13 cellular contexts compared by ENCODE assay signal in the genomic region with DNA sequence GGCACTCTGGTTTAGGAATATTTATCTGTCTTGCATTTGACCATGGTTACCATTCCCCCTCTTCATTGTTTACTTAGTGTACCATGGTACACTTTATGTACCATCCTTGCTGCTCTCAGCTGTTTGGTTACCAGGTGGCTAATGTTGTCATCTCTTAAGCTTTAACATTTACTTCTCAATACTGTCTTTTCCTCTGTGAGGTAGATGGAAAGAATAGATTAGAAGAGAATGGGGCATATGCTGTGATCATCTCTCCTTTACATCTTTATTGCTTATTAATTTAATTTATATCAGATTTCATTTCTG.
A peak's percentile ranks its signal among the peaks of the same experiment; 100 is the strongest.
DNase-seq lines count a peak whose midpoint lies in the region; ATAC-seq and TF ChIP-seq lines count a peak whose summit lies in the region.
"Had no signal": no experiment of that assay in that cellular context is flagged by ENCODE, and none has a peak within 500 bp of the region (broad histone marks: within the 10 kb centered on the region; RNA-seq: fewer than 3 reads in every experiment).

No MANE protein-coding gene starts in this region.

- H3K4me1 Mint-ChIP-seq in activated naive CD4-positive, alpha-beta T cell treated with anti-CD3 and anti-CD28 coated beads, Interleukin-2, amount 10 ng/mL, durations not matched to agents 7 days and 5 days = peaks cover 65% of the 10 kb centered on the region
- peaks cover 68 to 83% (median 68%) of the 10 kb centered on the region in 3 donors for H3K4me1 Mint-ChIP-seq in T-cell

- TF ChIP-seq CTCF in esophagus squamous epithelium (IDR thresholded peaks at IDR 0.05) = no peak

- H3K9ac ChIP-seq in subcutaneous abdominal adipose tissue (ENCODE audit: low read length in 5 of 5) = no peak overlapping the region

- H3K4me3 Mint-ChIP-seq in activated naive CD4-positive, alpha-beta T cell treated with anti-CD3 and anti-CD28 coated beads, Interleukin-2, amount 10 ng/mL, durations not matched to agents 7 days and 5 days = peak overlapping the region; percentile 40
- H3K4me3 Mint-ChIP-seq in T-cell = peak overlapping the region in 1 of 3 donors; percentile 62

- no peak for DNase-seq in activated naive CD4-positive, alpha-beta T cell treated with anti-CD3 and anti-CD28 coated beads, Interleukin-2, amount 10 ng/mL, durations not matched to agents 7 days and 5 days
- no peak for DNase-seq in activated naive CD4-positive, alpha-beta T cell treated with anti-CD3 and anti-CD28 coated beads, Interleukin-2, amount 50 U/mL, for 16 hours
- no peak for DNase-seq in T-cell
- no peak for DNase-seq in esophagus squamous epithelium (lab: John Stamatoyannopoulos, UW)
- DNase-seq: left ventricle myocardium superior, NCI-H187, posterior cingulate gyrus had no signal

- peak overlapping the region in 3 of 4 donors; percentile 14 to 40 (median 28) for H3K27ac ChIP-seq in esophagus squamous epithelium
- peak overlapping the region; percentile 20 for H3K27ac ChIP-seq in subcutaneous abdominal adipose tissue (ENCODE audit: low read depth, low read length)

- CTCF ChIA-PET in activated naive CD4-positive, alpha-beta T cell treated with anti-CD3 and anti-CD28 coated beads, Interleukin-2, amount 10 ng/mL, durations not matched to agents 7 days and 5 days (lab: Charles Lee) = interaction anchor here (0.6 to 2.3 kb wide), 6 partner anchors 10 to 338 kb away, joined by 3 to 10 read pairs (median 4); no protein-coding TSS in a partner anchor
- CTCF ChIA-PET in T-cell (lab: Charles Lee) = interaction anchor here in 1 of 2 donors (1.4 to 2.0 kb wide), 2 partner anchors 9 to 10 kb away, joined by 5 to 6 read pairs; no protein-coding TSS in a partner anchor

- no peaks in the 10 kb centered on the region for H3K27me3 ChIP-seq in esophagus squamous epithelium
- H3K27me3 ChIP-seq in subcutaneous abdominal adipose tissue (ENCODE audit: control insufficient read depth in 5 of 5, insufficient read depth in 4 of 5, low read length in 5 of 5) = no peaks in the 10 kb centered on the region
- H3K27me3 ChIP-seq: tibial artery had no signal

- intact Hi-C loops in esophagus squamous epithelium (cut with DNase I) = loop anchor here (10.0 kb wide), 1 partner anchor 216 kb away; no protein-coding TSS in a partner anchor

- H3K4me3 ChIP-seq in esophagus squamous epithelium (no peak overlapping the region), subcutaneous abdominal adipose tissue (ENCODE audit: low read depth in 1 of 5, low read length in 5 of 5) (no peak overlapping the region)
- H3K4me3 ChIP-seq: coronary artery, tibial artery had no signal

- no peak for TF ChIP-seq POLR2A in esophagus squamous epithelium (IDR thresholded peaks at IDR 0.05)

- H3K4me1 ChIP-seq in esophagus squamous epithelium (peaks cover 0 to 19% (median 10%) of the 10 kb centered on the region in 3 donors), subcutaneous abdominal adipose tissue (ENCODE audit: control insufficient read depth in 5 of 5, insufficient read depth in 5 of 5, low read length in 5 of 5) (peaks cover 0 to 36% (median 8%) of the 10 kb centered on the region in 5 donors)

- peak; percentile 6 to 56 (median 32) for ATAC-seq in T-cell (replicated peaks in 1 of 4)
- ATAC-seq in GM18861 (IDR thresholded peaks at IDR 0.05; ENCODE audit: unreplicated experiment) = no peak
- no peak for ATAC-seq in GM18909 (IDR thresholded peaks at IDR 0.05; ENCODE audit: poor library complexity, unreplicated experiment)
- no peak for ATAC-seq in GM21381 (IDR thresholded peaks at IDR 0.05; ENCODE audit: unreplicated experiment)

- peaks cover 41% of the 10 kb centered on the region for H3K36me3 Mint-ChIP-seq in activated naive CD4-positive, alpha-beta T cell treated with anti-CD3 and anti-CD28 coated beads, Interleukin-2, amount 10 ng/mL, durations not matched to agents 7 days and 5 days
- peaks cover 14% of the 10 kb centered on the region for H3K36me3 Mint-ChIP-seq in T-cell

- H3K9me3 ChIP-seq in esophagus squamous epithelium (no peaks in the 10 kb centered on the region), subcutaneous abdominal adipose tissue (ENCODE audit: control insufficient read depth in 5 of 5, low read length in 5 of 5) (no peaks in the 10 kb centered on the region)
- H3K9me3 ChIP-seq: tibial artery had no signal

- H3K9me3 Mint-ChIP-seq in activated naive CD4-positive, alpha-beta T cell treated with anti-CD3 and anti-CD28 coated beads, Interleukin-2, amount 10 ng/mL, durations not matched to agents 7 days and 5 days = no peaks in the 10 kb centered on the region
- no peaks in the 10 kb centered on the region for H3K9me3 Mint-ChIP-seq in T-cell

- H3K36me3 ChIP-seq in esophagus squamous epithelium = peaks cover 0 to 14% (median 0%) of the 10 kb centered on the region in 3 donors
- no peaks in the 10 kb centered on the region for H3K36me3 ChIP-seq in subcutaneous abdominal adipose tissue (ENCODE audit: control insufficient read depth in 5 of 5, insufficient read depth in 5 of 5, low read length in 5 of 5)
- H3K36me3 ChIP-seq: tibial artery had no signal

- no peaks in the 10 kb centered on the region for H3K27me3 Mint-ChIP-seq in activated naive CD4-positive, alpha-beta T cell treated with anti-CD3 and anti-CD28 coated beads, Interleukin-2, amount 10 ng/mL, durations not matched to agents 7 days and 5 days
- no peaks in the 10 kb centered on the region for H3K27me3 Mint-ChIP-seq in T-cell

- peak overlapping the region; percentile 90 for H3K27ac Mint-ChIP-seq in activated naive CD4-positive, alpha-beta T cell treated with anti-CD3 and anti-CD28 coated beads, Interleukin-2, amount 10 ng/mL, durations not matched to agents 7 days and 5 days
- peak overlapping the region; percentile 90 to 92 for H3K27ac Mint-ChIP-seq in T-cell

- POLR2A ChIA-PET in T-cell (lab: Charles Lee) = interaction anchor here in 1 of 2 donors (1.0 kb wide), 1 partner anchor 108 kb away, joined by 4 read pairs; no protein-coding TSS in a partner anchor

Comparison
In these comparisons a context has a peak if more than half of its experiments do, and no peak if none do; other contexts are left out.
1. ATAC-seq: peak in T-cell (4 of 4); none in GM18861 (single experiment), GM18909 (single experiment) and GM21381 (single experiment).